ENCODE assay signal across 17 cellular contexts in the genomic region with DNA sequence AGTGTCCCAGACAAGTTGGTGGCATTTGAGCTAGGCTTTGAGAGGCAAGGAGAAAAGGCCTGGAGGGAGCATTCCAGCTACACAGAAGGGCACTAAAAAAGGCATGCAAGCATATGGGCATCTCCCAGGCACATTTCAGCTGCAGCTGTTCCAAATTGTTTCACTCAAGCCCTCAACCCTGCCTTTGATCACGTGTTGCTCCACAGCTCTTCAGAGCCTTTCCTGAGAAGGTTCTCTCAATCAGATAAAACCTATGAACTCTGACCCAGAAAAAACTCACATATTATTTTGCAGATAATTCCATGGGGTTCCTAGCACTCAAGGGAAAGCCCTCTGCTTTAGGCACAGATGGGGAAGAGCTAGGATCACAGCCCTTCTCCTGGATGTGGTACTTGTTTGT. TPM values are rescaled to one million over a fixed set of nuclear protein-coding genes. Genes with fewer than 3 reads are reported as not detected.
DNase-seq lines count a peak whose midpoint lies in the region; ATAC-seq, FAIRE-seq and TF ChIP-seq lines count a peak whose summit lies in the region.
"Had no signal": no experiment of that assay in that cellular context is flagged by ENCODE, and none has a peak within 500 bp of the region (broad histone marks: within the 10 kb centered on the region; RNA-seq: fewer than 3 reads in every experiment).

No MANE protein-coding gene starts in this region.

- DNase-seq in activated CD4-positive, alpha-beta T cell treated with anti-CD3 and anti-CD28 coated beads for 36 hours, result no peak
- DNase-seq in activated CD4-positive, alpha-beta T cell treated with anti-CD3 and anti-CD28 coated beads for 48 hours, result no peak
- DNase-seq in GM12892 (ENCODE audit: insufficient read length) (no peak), T-helper 17 cell (no peak), NCI-H2107 treated with DMSO at 0.1 percent for 48 hours (lab: John Stamatoyannopoulos, UW; ENCODE audit: unreplicated experiment) (no peak), GOT3 (lab: John Stamatoyannopoulos, UW) (no peak)
- no peak for DNase-seq in naive thymus-derived CD4-positive, alpha-beta T cell
- DNase-seq: Calu3; colonic mucosa; hypothalamus; NCI-H2227 treated with DMSO at 0.1 percent for 48 hours; stimulated activated CD4-positive, alpha-beta T cell treated with anti-CD3 and anti-CD28 coated beads, Interleukin-12 subunit alpha, Interleukin-12 subunit beta, amount 100 ng/mL, for 4 hours; testis had no signal

- H3K4me3 ChIP-seq in naive thymus-derived CD4-positive, alpha-beta T cell (ENCODE audit: low read length), result no peak overlapping the region
- H3K4me3 ChIP-seq: colonic mucosa, testis had no signal

- H3K4me1 Mint-ChIP-seq in activated CD4-positive, alpha-beta T cell treated with anti-CD3 and anti-CD28 coated beads for 36 hours, result peaks cover 57% of the 10 kb centered on the region
- peaks cover 40% of the 10 kb centered on the region for H3K4me1 Mint-ChIP-seq in T-helper 17 cell
- H3K4me1 Mint-ChIP-seq in naive thymus-derived CD4-positive, alpha-beta T cell, result peaks cover 32 to 72% (median 57%) of the 10 kb centered on the region in 7 donors

- peaks cover 4% of the 10 kb centered on the region for H3K36me3 Mint-ChIP-seq in activated CD4-positive, alpha-beta T cell treated with anti-CD3 and anti-CD28 coated beads for 36 hours (ENCODE audit: low read depth)
- H3K36me3 Mint-ChIP-seq in T-helper 17 cell (ENCODE audit: low read depth), result no peaks in the 10 kb centered on the region
- peaks cover 0 to 11% (median 0%) of the 10 kb centered on the region in 5 donors for H3K36me3 Mint-ChIP-seq in naive thymus-derived CD4-positive, alpha-beta T cell

- H3K27me3 ChIP-seq in naive thymus-derived CD4-positive, alpha-beta T cell (ENCODE audit: control insufficient read depth in 2 of 2, insufficient read depth in 2 of 2, low read length in 2 of 2), result no peaks in the 10 kb centered on the region
- H3K27me3 ChIP-seq: colonic mucosa, testis had no signal

- peak; percentile 24 for FAIRE-seq in GM12892 (lab: Jason Lieb, UNC)
- FAIRE-seq: A204.1 had no signal

- peaks cover 27 to 47% of the 10 kb centered on the region in 2 donors for H3K4me1 ChIP-seq in naive thymus-derived CD4-positive, alpha-beta T cell (ENCODE audit: control insufficient read depth in 2 of 2, insufficient read depth in 2 of 2, low read length in 2 of 2)
- H3K4me1 ChIP-seq: colonic mucosa, testis had no signal

- no peaks in the 10 kb centered on the region for H3K36me3 ChIP-seq in naive thymus-derived CD4-positive, alpha-beta T cell (ENCODE audit: control insufficient read depth in 2 of 3, insufficient read depth in 3 of 3, low read length in 3 of 3)
- H3K36me3 ChIP-seq: colonic mucosa had no signal

- peak overlapping the region; percentile 45 for H3K27ac Mint-ChIP-seq in activated CD4-positive, alpha-beta T cell treated with anti-CD3 and anti-CD28 coated beads for 36 hours
- H3K27ac Mint-ChIP-seq in T-helper 17 cell, result peak overlapping the region; percentile 95
- H3K27ac Mint-ChIP-seq in naive thymus-derived CD4-positive, alpha-beta T cell, result peak overlapping the region; percentile 89 to 98 (median 94)

- peak overlapping the region; percentile 9 for H3K27ac ChIP-seq in naive thymus-derived CD4-positive, alpha-beta T cell (ENCODE audit: low read depth, low read length)
- H3K27ac ChIP-seq: colonic mucosa, HL-60, testis had no signal

- H3K9me3 Mint-ChIP-seq in activated CD4-positive, alpha-beta T cell treated with anti-CD3 and anti-CD28 coated beads for 36 hours (ENCODE audit: low read depth), result no peaks in the 10 kb centered on the region
- peaks cover 0 to 5% (median 0%) of the 10 kb centered on the region in 11 donors for H3K9me3 Mint-ChIP-seq in naive thymus-derived CD4-positive, alpha-beta T cell

- no peaks in the 10 kb centered on the region for H3K9me3 ChIP-seq in T-helper 17 cell (ENCODE audit: control insufficient read depth, low read length, poor library complexity, severe bottlenecking)
- H3K9me3 ChIP-seq in naive thymus-derived CD4-positive, alpha-beta T cell (ENCODE audit: control insufficient read depth in 2 of 3, low read length in 3 of 3), result no peaks in the 10 kb centered on the region
- H3K9me3 ChIP-seq: colonic mucosa, testis had no signal

- CTCF ChIA-PET in activated CD4-positive, alpha-beta T cell treated with anti-CD3 and anti-CD28 coated beads for 36 hours (lab: Charles Lee), result interaction anchor here (0.7 to 5.5 kb wide), 6 partner anchors 14 to 434 kb away, joined by 3 to 23 read pairs (median 3); no protein-coding TSS in a partner anchor
- CTCF ChIA-PET in naive thymus-derived CD4-positive, alpha-beta T cell (lab: Charles Lee), result interaction anchor here (0.7 to 1.8 kb wide), 5 partner anchors 14 to 32 kb away, joined by 3 to 9 read pairs (median 5); partner anchors contain the start of gene HSPA8

- no peak for ATAC-seq in activated CD4-positive, alpha-beta T cell treated with anti-CD3 and anti-CD28 coated beads for 36 hours
- ATAC-seq in T-helper 17 cell (no peak), GM19351 (IDR thresholded peaks at IDR 0.05; ENCODE audit: unreplicated experiment) (no peak)
- no peak for ATAC-seq in naive thymus-derived CD4-positive, alpha-beta T cell
- ATAC-seq: esophagus mucosa had no signal

- intact Hi-C loops in activated CD4-positive, alpha-beta T cell treated with anti-CD3 and anti-CD28 coated beads for 36 hours (cut with DNase I, micrococcal nuclease), result loop anchor here in 1 of 2 experiments (2.0 kb wide), 1 partner anchor 14 kb away; no protein-coding TSS in a partner anchor
- intact Hi-C loops in naive thymus-derived CD4-positive, alpha-beta T cell (cut with micrococcal nuclease), result loop anchor here in 1 of 2 donors (2.0 kb wide), 1 partner anchor 14 kb away; no protein-coding TSS in a partner anchor

- no peak for TF ChIP-seq POLR2A in GM12892 (IDR thresholded peaks at IDR 0.05; ENCODE audit: low read depth, low read length)

- no peaks in the 10 kb centered on the region for H3K27me3 Mint-ChIP-seq in activated CD4-positive, alpha-beta T cell treated with anti-CD3 and anti-CD28 coated beads for 36 hours
- no peaks in the 10 kb centered on the region for H3K27me3 Mint-ChIP-seq in T-helper 17 cell
- H3K27me3 Mint-ChIP-seq in naive thymus-derived CD4-positive, alpha-beta T cell, result no peaks in the 10 kb centered on the region

- POLR2A ChIA-PET in activated CD4-positive, alpha-beta T cell treated with anti-CD3 and anti-CD28 coated beads for 36 hours (lab: Charles Lee), result interaction anchor here (0.6 to 1.9 kb wide), 2 partner anchors 20 to 26 kb away, joined by 3 to 5 read pairs; no protein-coding TSS in a partner anchor
- POLR2A ChIA-PET in naive thymus-derived CD4-positive, alpha-beta T cell (lab: Charles Lee), result interaction anchor here (4.9 to 16.3 kb wide), 2 partner anchors 13 to 22 kb away, joined by 76 to 653 read pairs; partner anchors contain the start of gene HSPA8

- no peak overlapping the region for H3K4me3 Mint-ChIP-seq in activated CD4-positive, alpha-beta T cell treated with anti-CD3 and anti-CD28 coated beads for 36 hours
- peak overlapping the region; percentile 68 for H3K4me3 Mint-ChIP-seq in T-helper 17 cell
- H3K4me3 Mint-ChIP-seq in naive thymus-derived CD4-positive, alpha-beta T cell, result peak overlapping the region; percentile 48 to 77 (median 70)

RNA-seq across cellular contexts. Expression of gene HSPA8, which starts 24.4 kb away (rescaled TPM):
- total RNA-seq in activated CD4-positive, alpha-beta T cell treated with anti-CD3 and anti-CD28 coated beads for 36 hours, result 1,000 to 10,000 TPM; 2,604 to 3,375 TPM
- 2,065 TPM for polyA plus RNA-seq in GM12892 (2012; ENCODE audit: missing spikeins)
- 1,000 to 10,000 TPM; 1,034 to 1,253 TPM for total RNA-seq in T-helper 17 cell
- 1,000 to 10,000 TPM in 1 of 5 experiments, 100 to 1,000 TPM in 4; 763 to 2,366 (median 830) TPM for total RNA-seq in naive thymus-derived CD4-positive, alpha-beta T cell
- 1,000 to 10,000 TPM; 1,206 to 1,808 TPM for polyA plus RNA-seq in naive thymus-derived CD4-positive, alpha-beta T cell

Comparison
In these comparisons a context has a peak if more than half of its experiments do, and no peak if none do; other contexts are left out.
1. H3K27ac Mint-ChIP-seq: peak in every context shown above with its lines; median percentile 95 in T-helper 17 cell; 94 in naive thymus-derived CD4-positive, alpha-beta T cell; 45 in activated CD4-positive, alpha-beta T cell treated with anti-CD3 and anti-CD28 coated beads for 36 hours.